1 cellular context compared by ENCODE assay signal in genomic region chr12:59724011-59724703, GRCh38.
TF ChIP-seq lines count a peak whose summit lies in the region.

No MANE protein-coding gene starts in this region.

TF ChIP-seq in HepG2, 621 proteins besides CTCF, POLR2A, EP300 and RAD21 (continued from another document):
- TF ChIP-seq ZNF362 (CRISPR knock-in tag; IDR thresholded peaks at IDR 0.05; ENCODE audit: borderline replicate concordance) (no peak), KIAA2018 (CRISPR knock-in tag; IDR thresholded peaks at IDR 0.05; ENCODE audit: borderline replicate concordance) (no peak), FOXA1 (IDR thresholded peaks at IDR 0.05) (no peak), FOXA1 (CRISPR knock-in tag; IDR thresholded peaks at IDR 0.05) (0 out of 2 replicates have a peak, but pooled peaks have one; percentile 13), NCOA2 (CRISPR knock-in tag; IDR thresholded peaks at IDR 0.05) (peak; percentile 32; the same call in 1 of the 2 replicates), SNAPC4 (CRISPR knock-in tag; IDR thresholded peaks at IDR 0.05) (no peak), FOXP1 (IDR thresholded peaks at IDR 0.05) (no peak), FOXP1 (CRISPR knock-in tag; IDR thresholded peaks at IDR 0.05) (0 out of 2 replicates have a peak, but pooled peaks have one; percentile 40), ISL2 (CRISPR knock-in tag; IDR thresholded peaks at IDR 0.05) (0 out of 2 replicates have a peak, but pooled peaks have one; percentile 30), ARID3A (IDR thresholded peaks at IDR 0.05; ENCODE audit: low read depth, low read length) (peak; percentile 70), JUND (CRISPR knock-in tag; IDR thresholded peaks at IDR 0.05) (no peak)
